In the genomic region with DNA sequence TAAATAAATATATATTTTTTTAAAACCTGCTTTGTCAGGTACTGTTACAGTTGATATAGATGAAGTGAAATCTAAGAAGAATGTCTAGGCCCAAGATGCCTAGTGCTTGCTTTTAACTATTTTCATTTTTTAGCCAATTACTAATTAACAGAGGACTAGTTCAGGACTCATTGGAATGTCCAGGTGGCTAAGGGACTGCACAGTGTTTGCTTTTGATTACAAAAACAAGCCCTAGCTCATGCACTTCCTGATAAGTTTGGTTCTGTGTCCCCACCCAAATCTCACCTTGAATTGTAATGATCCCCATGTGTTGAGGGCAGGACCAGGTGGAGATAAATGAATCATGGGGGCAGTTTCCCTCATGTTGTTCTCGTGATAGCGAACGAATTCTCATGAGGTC, we compare ENCODE assay signal across 41 cellular contexts.
"Had no signal": no experiment of that assay in that cellular context is flagged by ENCODE, and none has a peak within 500 bp of the region (broad histone marks: within the 10 kb centered on the region; RNA-seq: fewer than 3 reads in every experiment).

No MANE protein-coding gene starts in this region.

- H3K27me3 Mint-ChIP-seq: activated naive CD4-positive, alpha-beta T cell treated with anti-CD3 and anti-CD28 coated beads, Interleukin-2, amount 10 ng/mL, durations not matched to agents 7 days and 5 days; activated naive CD8-positive, alpha-beta T cell; activated naive CD8-positive, alpha-beta T cell treated with anti-CD3 and anti-CD28 coated beads for 36 hours; activated naive CD8-positive, alpha-beta T cell treated with anti-CD3 and anti-CD28 coated beads, Interleukin-2, amount 50 U/mL, for 24 hours; activated T-cell treated with anti-CD3 and anti-CD28 coated beads, Interleukin-2, amount 50 U/mL, for 24 hours; activated T-helper 17 cell treated with anti-CD3 and anti-CD28 coated beads, Interleukin-2, amount 50 U/mL, for 72 hours; brain; central memory CD8-positive, alpha-beta T cell had no signal

- H3K27me3 ChIP-seq: adrenal gland, ascending aorta, body of pancreas, brain microvascular endothelial cell, breast epithelium, cardiac muscle cell had no signal

- H3K27ac ChIP-seq: adrenal gland, ascending aorta, body of pancreas, brain microvascular endothelial cell, breast epithelium, cardiac muscle cell had no signal

- DNase-seq: activated effector memory CD4-positive, alpha-beta T cell treated with anti-CD3 and anti-CD28 coated beads, Interleukin-2, amount 50 U/mL, for 16 hours; activated effector memory CD4-positive, alpha-beta T cell treated with Interleukin-2 at 50 U/mL for 16 hours; activated gamma-delta T cell; activated gamma-delta T cell treated with Interleukin-2 at 50 U/mL for 16 hours; activated naive CD4-positive, alpha-beta T cell; activated naive CD4-positive, alpha-beta T cell treated with anti-CD3 and anti-CD28 coated beads for 36 hours; activated naive CD4-positive, alpha-beta T cell treated with anti-CD3 and anti-CD28 coated beads, Interleukin-2, amount 10 ng/mL, durations not matched to agents 7 days and 5 days; activated naive CD4-positive, alpha-beta T cell treated with anti-CD3 and anti-CD28 coated beads, Interleukin-2, amount 50 U/mL, for 16 hours; activated naive CD4-positive, alpha-beta T cell treated with Interleukin-2 at 50 U/mL for 16 hours; activated naive CD8-positive, alpha-beta T cell treated with anti-CD3 and anti-CD28 coated beads for 36 hours; activated naive CD8-positive, alpha-beta T cell treated with anti-CD3 and anti-CD28 coated beads, Interleukin-2, amount 10 ng/mL, durations not matched to agents 7 days and 5 days; activated naive CD8-positive, alpha-beta T cell treated with anti-CD3 and anti-CD28 coated beads, Interleukin-2, amount 50 U/mL, for 24 hours; activated T-cell treated with anti-CD3 and anti-CD28 coated beads for 4 hours; activated T-cell treated with anti-CD3 and anti-CD28 coated beads, Interleukin-2, amount 50 U/mL, for 1 hour; activated T-cell treated with anti-CD3 and anti-CD28 coated beads, Interleukin-2, amount 50 U/mL, for 24 hours; activated T-cell treated with anti-CD3 and anti-CD28 coated beads, Interleukin-2, amount 50 U/mL, for 4 hours; activated T-cell treated with anti-CD3 and anti-CD28 coated beads, Interleukin-2, amount 50 U/mL, for 48 hours; activated T-cell treated with anti-CD3 and anti-CD28 coated beads, Interleukin-2, amount 50 U/mL, for 72 hours; adrenal gland; amniotic stem cell; amygdala; anterior cingulate cortex; aorta; body of pancreas; brain microvascular endothelial cell; caudate nucleus; central memory CD4-positive, alpha-beta T cell; cerebellar nuclear complex had no signal

- FAIRE-seq: astrocyte, bronchial epithelial cell had no signal

- H3K4me3 Mint-ChIP-seq: activated naive CD4-positive, alpha-beta T cell treated with anti-CD3 and anti-CD28 coated beads for 36 hours; activated naive CD4-positive, alpha-beta T cell treated with anti-CD3 and anti-CD28 coated beads, Interleukin-2, amount 10 ng/mL, durations not matched to agents 7 days and 5 days; activated naive CD4-positive, alpha-beta T cell treated with anti-CD3 and anti-CD28 coated beads, Interleukin-2, amount 50 U/mL, for 24 hours; activated naive CD8-positive, alpha-beta T cell; activated naive CD8-positive, alpha-beta T cell treated with anti-CD3 and anti-CD28 coated beads for 36 hours; activated naive CD8-positive, alpha-beta T cell treated with anti-CD3 and anti-CD28 coated beads, Interleukin-2, amount 10 ng/mL, durations not matched to agents 7 days and 5 days; activated naive CD8-positive, alpha-beta T cell treated with anti-CD3 and anti-CD28 coated beads, Interleukin-2, amount 50 U/mL, for 24 hours; activated T-cell treated with anti-CD3 and anti-CD28 coated beads, Interleukin-2, amount 50 U/mL, for 24 hours; activated T-cell treated with anti-CD3 and anti-CD28 coated beads, Interleukin-2, amount 50 U/mL, for 4 hours; activated T-cell treated with anti-CD3 and anti-CD28 coated beads, Interleukin-2, amount 50 U/mL, for 72 hours; activated T-helper 1 cell treated with anti-CD3 and anti-CD28 coated beads, Interleukin-12 subunit alpha, Interleukin-12 subunit beta, Interleukin-2, Interleukin-4 antibody, amounts not matched to agents 30 ng/mL and 10 ng/mL and 1 ng/mL, durations not matched to agents 14 hours and 24 hours and 36 hours; activated T-helper 17 cell treated with anti-CD3 and anti-CD28 coated beads, Interleukin-2, amount 50 U/mL, for 72 hours; brain; central memory CD8-positive, alpha-beta T cell had no signal

- H3K9me3 ChIP-seq: adrenal gland, ascending aorta, body of pancreas, breast epithelium had no signal

- H3K36me3 ChIP-seq: adrenal gland, ascending aorta, brain microvascular endothelial cell, breast epithelium, cardiac muscle cell had no signal

- H3K4me1 ChIP-seq: ascending aorta, body of pancreas, breast epithelium had no signal

- H3K4me3 ChIP-seq: adrenal gland, ascending aorta, body of pancreas, breast epithelium, cardiac muscle cell had no signal

- H3K4me1 Mint-ChIP-seq: activated naive CD4-positive, alpha-beta T cell treated with anti-CD3 and anti-CD28 coated beads, Interleukin-2, amount 10 ng/mL, durations not matched to agents 7 days and 5 days; activated naive CD4-positive, alpha-beta T cell treated with anti-CD3 and anti-CD28 coated beads, Interleukin-2, amount 50 U/mL, for 24 hours; activated naive CD8-positive, alpha-beta T cell treated with anti-CD3 and anti-CD28 coated beads for 36 hours; activated naive CD8-positive, alpha-beta T cell treated with anti-CD3 and anti-CD28 coated beads, Interleukin-2, amount 10 ng/mL, durations not matched to agents 7 days and 5 days; activated naive CD8-positive, alpha-beta T cell treated with anti-CD3 and anti-CD28 coated beads, Interleukin-2, amount 50 U/mL, for 24 hours; activated T-helper 17 cell treated with anti-CD3 and anti-CD28 coated beads, Interleukin-2, amount 50 U/mL, for 72 hours; brain had no signal

- H3K27ac Mint-ChIP-seq: activated naive CD4-positive, alpha-beta T cell treated with anti-CD3 and anti-CD28 coated beads for 36 hours; activated naive CD4-positive, alpha-beta T cell treated with anti-CD3 and anti-CD28 coated beads, Interleukin-2, amount 10 ng/mL, durations not matched to agents 7 days and 5 days; activated naive CD4-positive, alpha-beta T cell treated with anti-CD3 and anti-CD28 coated beads, Interleukin-2, amount 50 U/mL, for 24 hours; activated naive CD4-positive, alpha-beta T cell treated with anti-CD3 and anti-CD28 coated beads, Interleukin-2, amount 50 U/mL, for 72 hours; activated naive CD8-positive, alpha-beta T cell; activated naive CD8-positive, alpha-beta T cell treated with anti-CD3 and anti-CD28 coated beads for 36 hours; activated naive CD8-positive, alpha-beta T cell treated with anti-CD3 and anti-CD28 coated beads, Interleukin-2, amount 10 ng/mL, durations not matched to agents 7 days and 5 days; activated naive CD8-positive, alpha-beta T cell treated with anti-CD3 and anti-CD28 coated beads, Interleukin-2, amount 50 U/mL, for 24 hours; activated T-cell treated with anti-CD3 and anti-CD28 coated beads, Interleukin-2, amount 50 U/mL, for 24 hours; activated T-cell treated with anti-CD3 and anti-CD28 coated beads, Interleukin-2, amount 50 U/mL, for 72 hours; activated T-helper 1 cell treated with anti-CD3 and anti-CD28 coated beads, Interleukin-12 subunit alpha, Interleukin-12 subunit beta, Interleukin-2, Interleukin-4 antibody, amounts not matched to agents 30 ng/mL and 10 ng/mL and 1 ng/mL, durations not matched to agents 14 hours and 24 hours and 36 hours; activated T-helper 17 cell treated with anti-CD3 and anti-CD28 coated beads, Interleukin-2, amount 50 U/mL, for 72 hours; activated T-helper 2 cell treated with anti-CD3 and anti-CD28 coated beads, Interferon-gamma antibody, Interleukin-2, Interleukin-4, amounts not matched to agents 10 μg/mL and 5 μg/mL and 100 μg/mL, durations not matched to agents 14 hours and 24 hours and 36 hours; brain had no signal

- H3K36me3 Mint-ChIP-seq: activated naive CD4-positive, alpha-beta T cell treated with anti-CD3 and anti-CD28 coated beads, Interleukin-2, amount 10 ng/mL, durations not matched to agents 7 days and 5 days; activated naive CD4-positive, alpha-beta T cell treated with anti-CD3 and anti-CD28 coated beads, Interleukin-2, amount 50 U/mL, for 24 hours; activated naive CD4-positive, alpha-beta T cell treated with anti-CD3 and anti-CD28 coated beads, Interleukin-2, amount 50 U/mL, for 72 hours; activated naive CD8-positive, alpha-beta T cell; activated naive CD8-positive, alpha-beta T cell treated with anti-CD3 and anti-CD28 coated beads for 36 hours; activated naive CD8-positive, alpha-beta T cell treated with anti-CD3 and anti-CD28 coated beads, Interleukin-2, amount 10 ng/mL, durations not matched to agents 7 days and 5 days; brain had no signal

- H3K9me3 Mint-ChIP-seq: activated naive CD4-positive, alpha-beta T cell treated with anti-CD3 and anti-CD28 coated beads for 36 hours; activated naive CD4-positive, alpha-beta T cell treated with anti-CD3 and anti-CD28 coated beads, Interleukin-2, amount 10 ng/mL, durations not matched to agents 7 days and 5 days; activated naive CD4-positive, alpha-beta T cell treated with anti-CD3 and anti-CD28 coated beads, Interleukin-2, amount 50 U/mL, for 24 hours; activated naive CD8-positive, alpha-beta T cell treated with anti-CD3 and anti-CD28 coated beads for 36 hours; activated naive CD8-positive, alpha-beta T cell treated with anti-CD3 and anti-CD28 coated beads, Interleukin-2, amount 10 ng/mL, durations not matched to agents 7 days and 5 days; activated T-cell treated with anti-CD3 and anti-CD28 coated beads, Interleukin-2, amount 50 U/mL, for 4 hours; activated T-helper 1 cell treated with anti-CD3 and anti-CD28 coated beads, Interleukin-12 subunit alpha, Interleukin-12 subunit beta, Interleukin-2, Interleukin-4 antibody, amounts not matched to agents 30 ng/mL and 10 ng/mL and 1 ng/mL, durations not matched to agents 14 hours and 24 hours and 36 hours; activated T-helper 17 cell treated with anti-CD3 and anti-CD28 coated beads, Interleukin-2, amount 50 U/mL, for 72 hours; activated T-helper 2 cell treated with anti-CD3 and anti-CD28 coated beads, Interferon-gamma antibody, Interleukin-2, Interleukin-4, amounts not matched to agents 10 μg/mL and 5 μg/mL and 100 μg/mL, durations not matched to agents 14 hours and 24 hours and 36 hours; central memory CD8-positive, alpha-beta T cell had no signal

- ATAC-seq: activated naive CD4-positive, alpha-beta T cell treated with anti-CD3 and anti-CD28 coated beads, Interleukin-2, amount 50 U/mL, for 72 hours; activated naive CD8-positive, alpha-beta T cell treated with anti-CD3 and anti-CD28 coated beads, Interleukin-2, amount 50 U/mL, for 24 hours; activated T-cell treated with anti-CD3 and anti-CD28 coated beads, Interleukin-2, amount 50 U/mL, for 4 hours; activated T-cell treated with anti-CD3 and anti-CD28 coated beads, Interleukin-2, amount 50 U/mL, for 72 hours; activated T-helper 17 cell treated with anti-CD3 and anti-CD28 coated beads, Interleukin-2, amount 50 U/mL, for 72 hours; body of pancreas had no signal
